Comparison of ENCODE assay signal across 8 cellular contexts in genomic region chr9:105299190-105299854, GRCh38. TPM values are rescaled to one million over a fixed set of nuclear protein-coding genes. Genes with fewer than 3 reads are reported as not detected.
DNase-seq lines count a peak whose midpoint lies in the region; ATAC-seq and TF ChIP-seq lines count a peak whose summit lies in the region.

No MANE protein-coding gene starts in this region.

- intact Hi-C loops in activated T-helper 2 cell treated with anti-CD3 and anti-CD28 coated beads, Interferon-gamma antibody, Interleukin-2, Interleukin-4, amounts not matched to agents 10 μg/mL and 5 μg/mL and 100 μg/mL, durations not matched to agents 14 hours and 24 hours and 36 hours (cut with micrococcal nuclease) = loop anchor here (1.0 to 5.0 kb wide), 4 partner anchors 33 to 106 kb away; partner anchors contain the start of gene SLC44A1
- intact Hi-C loops in Caco-2 (cut with micrococcal nuclease; ENCODE audit: unreplicated experiment) = loop anchor here (5.0 kb wide), 1 partner anchor 52 kb away; no protein-coding TSS in a partner anchor

- peaks cover 34% of the 10 kb centered on the region for H3K4me1 Mint-ChIP-seq in activated T-helper 2 cell treated with anti-CD3 and anti-CD28 coated beads, Interferon-gamma antibody, Interleukin-2, Interleukin-4, amounts not matched to agents 10 μg/mL and 5 μg/mL and 100 μg/mL, durations not matched to agents 14 hours and 24 hours and 36 hours (ENCODE audit: low read depth)
- peaks cover 15% of the 10 kb centered on the region for H3K4me1 Mint-ChIP-seq in Caco-2 (ENCODE audit: low read depth, unreplicated experiment)

- H3K36me3 ChIP-seq in thoracic aorta (no peaks in the 10 kb centered on the region), Caco-2 (ENCODE audit: control insufficient read depth, insufficient read depth, low read length) (no peaks in the 10 kb centered on the region; the same call in 1 of the 2 replicates)

- H3K27me3 Mint-ChIP-seq in activated T-helper 2 cell treated with anti-CD3 and anti-CD28 coated beads, Interferon-gamma antibody, Interleukin-2, Interleukin-4, amounts not matched to agents 10 μg/mL and 5 μg/mL and 100 μg/mL, durations not matched to agents 14 hours and 24 hours and 36 hours (ENCODE audit: low read depth) = peaks cover 22% of the 10 kb centered on the region
- no peaks in the 10 kb centered on the region for H3K27me3 Mint-ChIP-seq in Caco-2 (ENCODE audit: insufficient read depth, unreplicated experiment)

- POLR2A ChIA-PET in Caco-2 (lab: Charles Lee) = no interaction called here

- ATAC-seq in thoracic aorta (ENCODE audit: insufficient number of reproducible peaks, low FRiP score, low read depth) = peak; percentile 90

- no TSS peak for BruUV-seq in Caco-2 (replicated peaks; lab: Mats Ljungman, UMichigan)

- TF ChIP-seq CTCF in thoracic aorta (IDR thresholded peaks at IDR 0.05) = no peak
- TF ChIP-seq CTCF in Caco-2 (IDR thresholded peaks at IDR 0.05; ENCODE audit: insufficient read depth in 1 of 2, low read depth in 1 of 2, low read length in 1 of 2, severe bottlenecking in 1 of 2, unreplicated experiment in 1 of 2) = no peak

- DNase-seq in activated T-cell treated with anti-CD3 and anti-CD28 coated beads for 48 hours (ENCODE audit: low read depth) (peak; percentile 4), hepatic stellate cell (ENCODE audit: low spot score) (peak; percentile 83), thoracic aorta (ENCODE audit: low spot score) (no peak), Caco-2 (no peak), NCI-H187 treated with DMSO at 0.1 percent for 48 hours (lab: John Stamatoyannopoulos, UW) (no peak), NCI-H1092 (lab: John Stamatoyannopoulos, UW) (no peak)
- no peak for DNase-seq in activated T-cell treated with anti-CD3 and anti-CD28 coated beads, Interleukin-2, amount 50 U/mL, for 1 hour
- DNase-seq in activated T-helper 2 cell treated with anti-CD3 and anti-CD28 coated beads, Interferon-gamma antibody, Interleukin-2, Interleukin-4, amounts not matched to agents 10 μg/mL and 5 μg/mL and 100 μg/mL, durations not matched to agents 14 hours and 24 hours and 36 hours (ENCODE audit: low spot score) = no peak

- peaks cover 15 to 37% of the 10 kb centered on the region in 2 donors for H3K4me1 ChIP-seq in thoracic aorta (ENCODE audit: control insufficient read depth in 1 of 2, low read depth in 2 of 2)
- H3K4me1 ChIP-seq in Caco-2 = peaks cover 19% of the 10 kb centered on the region

- no peaks in the 10 kb centered on the region for H3K9me3 Mint-ChIP-seq in activated T-helper 2 cell treated with anti-CD3 and anti-CD28 coated beads, Interferon-gamma antibody, Interleukin-2, Interleukin-4, amounts not matched to agents 10 μg/mL and 5 μg/mL and 100 μg/mL, durations not matched to agents 14 hours and 24 hours and 36 hours
- H3K9me3 Mint-ChIP-seq in Caco-2 (ENCODE audit: unreplicated experiment) = no peaks in the 10 kb centered on the region

- H3K27ac ChIP-seq in thoracic aorta = peak overlapping the region; percentile 40 to 79

- no peaks in the 10 kb centered on the region for H3K27me3 ChIP-seq in thoracic aorta (replicated peaks; ENCODE audit: insufficient read depth)
- H3K27me3 ChIP-seq in Caco-2 (replicated peaks; ENCODE audit: control insufficient read depth, insufficient read depth, low read length) = no peaks in the 10 kb centered on the region

- H3K4me3 ChIP-seq in thoracic aorta (no peak overlapping the region), Caco-2 (ENCODE audit: low read depth, low read length) (no peak overlapping the region)

- H3K4me3 Mint-ChIP-seq in activated T-helper 2 cell treated with anti-CD3 and anti-CD28 coated beads, Interferon-gamma antibody, Interleukin-2, Interleukin-4, amounts not matched to agents 10 μg/mL and 5 μg/mL and 100 μg/mL, durations not matched to agents 14 hours and 24 hours and 36 hours (ENCODE audit: low read depth) = no peak overlapping the region
- H3K4me3 Mint-ChIP-seq in Caco-2 (ENCODE audit: unreplicated experiment) = no peak overlapping the region

- H3K9me3 ChIP-seq in thoracic aorta (no peaks in the 10 kb centered on the region), Caco-2 (no peaks in the 10 kb centered on the region)

- CTCF ChIA-PET in Caco-2 (lab: Charles Lee) = no interaction called here

- H3K36me3 Mint-ChIP-seq in activated T-helper 2 cell treated with anti-CD3 and anti-CD28 coated beads, Interferon-gamma antibody, Interleukin-2, Interleukin-4, amounts not matched to agents 10 μg/mL and 5 μg/mL and 100 μg/mL, durations not matched to agents 14 hours and 24 hours and 36 hours (ENCODE audit: low read depth) = no peaks in the 10 kb centered on the region
- no peaks in the 10 kb centered on the region for H3K36me3 Mint-ChIP-seq in Caco-2 (ENCODE audit: insufficient read depth, unreplicated experiment)

- peak overlapping the region; percentile 35 for H3K27ac Mint-ChIP-seq in activated T-helper 2 cell treated with anti-CD3 and anti-CD28 coated beads, Interferon-gamma antibody, Interleukin-2, Interleukin-4, amounts not matched to agents 10 μg/mL and 5 μg/mL and 100 μg/mL, durations not matched to agents 14 hours and 24 hours and 36 hours
- no peak overlapping the region for H3K27ac Mint-ChIP-seq in Caco-2 (ENCODE audit: unreplicated experiment)

RNA-seq across cellular contexts. Expression of gene SLC44A1, which starts 54.9 kb away (rescaled TPM):
- total RNA-seq in activated T-helper 2 cell treated with anti-CD3 and anti-CD28 coated beads, Interferon-gamma antibody, Interleukin-2, Interleukin-4, amounts not matched to agents 10 μg/mL and 5 μg/mL and 100 μg/mL, durations not matched to agents 14 hours and 24 hours and 36 hours = 2.0 and 3.4 TPM in 2 replicates
- total RNA-seq in thoracic aorta = 10 to 100 TPM; 33.9 to 58.8 TPM
- 45.8 and 46.3 TPM in 2 replicates for total RNA-seq in Caco-2 (2022)

Comparison
In these comparisons a context has a peak if more than half of its experiments do, and no peak if none do; other contexts are left out.
1. DNase-seq: peak in activated T-cell treated with anti-CD3 and anti-CD28 coated beads for 48 hours (single experiment) and hepatic stellate cell (single experiment); none in activated T-cell treated with anti-CD3 and anti-CD28 coated beads, Interleukin-2, amount 50 U/mL, for 1 hour (single experiment), activated T-helper 2 cell treated with anti-CD3 and anti-CD28 coated beads, Interferon-gamma antibody, Interleukin-2, Interleukin-4, amounts not matched to agents 10 μg/mL and 5 μg/mL and 100 μg/mL, durations not matched to agents 14 hours and 24 hours and 36 hours (single experiment), thoracic aorta (single experiment), Caco-2 (0 of 2), NCI-H187 treated with DMSO at 0.1 percent for 48 hours (single experiment) and NCI-H1092 (single experiment).